Comparison of ENCODE assay signal across 8 cellular contexts in the genomic region with DNA sequence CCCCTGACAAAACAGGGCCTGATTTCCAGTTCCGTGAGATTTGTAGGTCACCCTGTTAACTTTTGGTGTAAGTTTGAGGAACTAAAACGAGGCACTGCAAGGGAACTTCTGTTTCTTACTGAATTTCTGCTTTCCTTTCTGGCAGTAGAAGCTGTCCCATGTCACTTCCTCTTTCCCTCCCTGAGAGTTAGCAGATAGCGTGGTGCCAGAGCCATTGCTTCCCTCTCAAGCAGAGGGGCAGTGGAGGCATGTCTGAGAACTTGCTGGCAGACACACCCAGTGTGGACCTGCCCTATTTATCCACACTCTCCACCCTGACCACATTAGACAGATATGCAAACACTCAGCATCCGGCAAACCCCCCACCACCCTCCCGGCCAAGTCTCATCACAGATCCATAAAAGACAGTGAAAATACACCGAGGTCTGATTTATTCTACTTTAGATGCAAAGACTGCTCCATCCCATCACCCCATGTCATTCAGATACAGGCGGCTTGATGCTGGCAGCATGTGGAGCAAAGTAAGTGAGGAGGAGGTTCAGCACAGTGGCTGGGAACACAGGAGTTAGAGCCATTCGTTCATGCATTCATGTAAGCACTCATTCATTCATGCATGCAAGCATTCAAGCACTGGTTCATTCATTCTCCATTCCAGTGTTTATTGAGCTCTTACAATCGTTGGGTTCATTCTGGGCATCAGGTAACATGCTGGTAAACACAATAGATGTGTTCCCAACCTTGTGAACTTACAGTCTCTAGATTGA.
DNase-seq lines count a peak whose midpoint lies in the region; ATAC-seq and TF ChIP-seq lines count a peak whose summit lies in the region.

No MANE protein-coding gene starts in this region.

- no peaks in the 10 kb centered on the region for H3K9me3 Mint-ChIP-seq in endothelial cell (ENCODE audit: unreplicated experiment)
- no peaks in the 10 kb centered on the region for H3K9me3 Mint-ChIP-seq in stimulated activated naive CD8-positive, alpha-beta T cell treated with anti-CD3 and anti-CD28 coated beads, Interleukin-15, amount 100 ng/mL, for 72 hours

- no peaks in the 10 kb centered on the region for H3K36me3 Mint-ChIP-seq in endothelial cell (ENCODE audit: low read depth, unreplicated experiment)

- H3K27ac ChIP-seq in WERI-Rb-1 = no peak overlapping the region

- no peaks in the 10 kb centered on the region for H3K79me2 ChIP-seq in Loucy (ENCODE audit: insufficient read depth, low read length)

- peak overlapping the region; percentile 86 for H2AFZ ChIP-seq in Loucy (ENCODE audit: low read length)

- H3F3A ChIP-seq in Loucy (ENCODE audit: low read depth) = no peaks in the 10 kb centered on the region

- H3K9me2 ChIP-seq in Loucy (replicated peaks; ENCODE audit: low read depth, low read length) = no peaks in the 10 kb centered on the region

- no peak overlapping the region for H3K4me3 Mint-ChIP-seq in endothelial cell (ENCODE audit: unreplicated experiment)
- peak overlapping the region; percentile 30 to 37 for H3K4me3 Mint-ChIP-seq in stimulated activated naive CD8-positive, alpha-beta T cell treated with anti-CD3 and anti-CD28 coated beads, Interleukin-15, amount 100 ng/mL, for 72 hours

- H3K27me3 ChIP-seq in Loucy (ENCODE audit: insufficient read depth, low read length, poor library complexity, severe bottlenecking) (no peaks in the 10 kb centered on the region), WERI-Rb-1 (ENCODE audit: insufficient read depth, low read depth, severe bottlenecking) (no peaks in the 10 kb centered on the region)

- peaks cover 14% of the 10 kb centered on the region for H3K4me1 ChIP-seq in Loucy (ENCODE audit: insufficient read depth, low read length, poor library complexity, severe bottlenecking)

- peaks cover 32% of the 10 kb centered on the region for H3K4me1 Mint-ChIP-seq in endothelial cell (ENCODE audit: unreplicated experiment)
- peaks cover 39% of the 10 kb centered on the region for H3K4me1 Mint-ChIP-seq in stimulated activated naive CD8-positive, alpha-beta T cell treated with anti-CD3 and anti-CD28 coated beads, Interleukin-15, amount 100 ng/mL, for 72 hours

- DNase-seq in endothelial cell (ENCODE audit: low spot score) (no peak), SK-N-DZ (ENCODE audit: low spot score) (no peak), WERI-Rb-1 (no peak), T-helper 9 cell (no peak)
- no peak for DNase-seq in stimulated activated naive CD8-positive, alpha-beta T cell treated with anti-CD3 and anti-CD28 coated beads, Interleukin-15, amount 100 ng/mL, for 72 hours

- no peaks in the 10 kb centered on the region for H3K36me3 ChIP-seq in Loucy (ENCODE audit: insufficient read depth, low read length)
- no peaks in the 10 kb centered on the region for H3K36me3 ChIP-seq in WERI-Rb-1

- ATAC-seq in GM18508 (IDR thresholded peaks at IDR 0.05; ENCODE audit: insufficient read depth, unreplicated experiment) (peak; percentile 73), GM21737 (IDR thresholded peaks at IDR 0.05; ENCODE audit: unreplicated experiment) (peak; percentile 70)
- ATAC-seq in stimulated activated naive CD8-positive, alpha-beta T cell treated with anti-CD3 and anti-CD28 coated beads, Interleukin-15, amount 100 ng/mL, for 72 hours = no peak

- H3K27ac Mint-ChIP-seq in endothelial cell (ENCODE audit: unreplicated experiment) = peak overlapping the region; percentile 55
- peak overlapping the region; percentile 23 to 70 for H3K27ac Mint-ChIP-seq in stimulated activated naive CD8-positive, alpha-beta T cell treated with anti-CD3 and anti-CD28 coated beads, Interleukin-15, amount 100 ng/mL, for 72 hours

- H3K4me2 ChIP-seq in Loucy (ENCODE audit: low read depth, low read length, poor library complexity, severe bottlenecking) = peak overlapping the region; percentile 33

- peaks cover 15% of the 10 kb centered on the region for H3K27me3 Mint-ChIP-seq in endothelial cell (ENCODE audit: unreplicated experiment)
- peaks cover 8% of the 10 kb centered on the region for H3K27me3 Mint-ChIP-seq in stimulated activated naive CD8-positive, alpha-beta T cell treated with anti-CD3 and anti-CD28 coated beads, Interleukin-15, amount 100 ng/mL, for 72 hours

- peak overlapping the region; percentile 33 for H3K9ac ChIP-seq in Loucy (ENCODE audit: low read depth, low read length, poor library complexity, severe bottlenecking)

- no peaks in the 10 kb centered on the region for H4K20me1 ChIP-seq in Loucy (ENCODE audit: insufficient read depth, low read length, poor library complexity, severe bottlenecking)

- H3K4me3 ChIP-seq in Loucy (ENCODE audit: low read length, poor library complexity, severe bottlenecking) (no peak overlapping the region), WERI-Rb-1 (ENCODE audit: low read depth, low read length) (no peak overlapping the region)

- TF ChIP-seq CTCF in Loucy (conservative IDR thresholded peaks at IDR 0.05; ENCODE audit: low read length) = no peak
- TF ChIP-seq CTCF in endothelial cell (IDR thresholded peaks at IDR 0.05; ENCODE audit: unreplicated experiment) = no peak
- TF ChIP-seq CTCF in WERI-Rb-1 (IDR thresholded peaks at IDR 0.05; ENCODE audit: low read depth, low read length) = no peak

- H3K9me3 ChIP-seq in Loucy (ENCODE audit: insufficient read depth, low read depth, low read length) = no peaks in the 10 kb centered on the region
- H3K9me3 ChIP-seq in WERI-Rb-1 (ENCODE audit: severe bottlenecking) = no peaks in the 10 kb centered on the region
